In genomic region chr16:24255446-24256352, GRCh38 we compare ENCODE assay signal across 8 cellular contexts. TPM values are rescaled to one million over a fixed set of nuclear protein-coding genes. Genes with fewer than 3 reads are reported as not detected.
DNase-seq lines count a peak whose midpoint lies in the region; FAIRE-seq and TF ChIP-seq lines count a peak whose summit lies in the region.

TSS of gene CACNG3 (plus strand) at chr16:24256335. CDS start at chr16:24256755, 420 bp downstream.

- intact Hi-C loops in testis (cut with DNase I; ENCODE audit: low total_unique reads): no loop called here
- intact Hi-C loops in sigmoid colon (cut with DNase I): loop anchor here (5.0 kb wide), 1 partner anchor 213 kb away; no protein-coding TSS in a partner anchor

- no peaks in the 10 kb centered on the region for H3K9me3 ChIP-seq in testis
- H3K9me3 ChIP-seq in sigmoid colon: no peaks in the 10 kb centered on the region

- H3K27ac ChIP-seq in testis: no peak within 1 kb of the TSS
- H3K27ac ChIP-seq in sigmoid colon: no peak within 1 kb of the TSS

- H3K36me3 ChIP-seq in testis (ENCODE audit: low read depth, missing control alignments) (no peaks in the 10 kb centered on the region), sigmoid colon (no peaks in the 10 kb centered on the region)

- no peak for TF ChIP-seq CTCF in testis (IDR thresholded peaks at IDR 0.05)
- TF ChIP-seq CTCF in D721Med (IDR thresholded peaks at IDR 0.05; ENCODE audit: insufficient read depth, missing control alignments): no peak
- no peak for TF ChIP-seq CTCF in sigmoid colon (IDR thresholded peaks at IDR 0.05)

- H3K4me1 ChIP-seq in testis (no peaks in the 10 kb centered on the region), sigmoid colon (peaks cover 0 to 5% (median 0%) of the 10 kb centered on the region in 4 donors)

- FAIRE-seq in D721Med (lab: Jason Lieb, UNC): no peak

- 3 to 4% methylated on average over 41 to 51 of the region's 55 CpGs for WGBS in testis, 2 donors
- 7 to 20% methylated on average over 55 of the region's 55 CpGs for WGBS in sigmoid colon, 2 donors

- peak; percentile 55 for DNase-seq in NCI-H82 (lab: John Stamatoyannopoulos, UW)
- no peak for DNase-seq in NCI-H82 treated with DMSO at 0.1 percent for 48 hours (lab: John Stamatoyannopoulos, UW; ENCODE audit: unreplicated experiment)
- DNase-seq in activated CD4-positive, CD25-positive, alpha-beta regulatory T cell treated with anti-CD3 and anti-CD28 coated beads, Interleukin-2, amount 50 U/mL, for 72 hours: peak; percentile 39
- DNase-seq in dermis blood vessel endothelial cell: peak; percentile 69
- peak; percentile 44 for DNase-seq in midbrain (lab: John Stamatoyannopoulos, UW)
- peak; percentile 88 for DNase-seq in testis
- no peak for DNase-seq in D721Med (ENCODE audit: insufficient read length, low spot score)
- DNase-seq in sigmoid colon: no peak

- no peak for TF ChIP-seq EP300 in sigmoid colon (IDR thresholded peaks at IDR 0.05)

- no peak for TF ChIP-seq POLR2A in testis (IDR thresholded peaks at IDR 0.05)
- TF ChIP-seq POLR2A in sigmoid colon (IDR thresholded peaks at IDR 0.05): no peak

- H3K27me3 ChIP-seq in testis: no peaks in the 10 kb centered on the region
- H3K27me3 ChIP-seq in sigmoid colon: peaks cover 5 to 63% (median 36%) of the 10 kb centered on the region in 3 donors

- H3K4me3 ChIP-seq in testis (peak within 1 kb of the TSS; percentile 4 to 27), sigmoid colon (no peak within 1 kb of the TSS)

RNA-seq across cellular contexts. Expression of gene CACNG3, which starts in this region (rescaled TPM):
- total RNA-seq in dermis blood vessel endothelial cell (not detected in 2 replicates), testis (under 1 TPM in 1 of 2 donors, not detected in 1; 0.06 TPM), sigmoid colon (not detected)
- polyA plus RNA-seq in testis (ENCODE audit: insufficient read depth, low read depth, low replicate concordance) (0.32 TPM), sigmoid colon (not detected)

Comparison
In these comparisons a context has a peak if more than half of its experiments do, and no peak if none do; other contexts are left out.
1. DNase-seq: peak in NCI-H82 (single experiment), activated CD4-positive, CD25-positive, alpha-beta regulatory T cell treated with anti-CD3 and anti-CD28 coated beads, Interleukin-2, amount 50 U/mL, for 72 hours (single experiment) and midbrain (single experiment); none in NCI-H82 treated with DMSO at 0.1 percent for 48 hours (single experiment), D721Med (single experiment) and sigmoid colon (single experiment).
2. Peak in DNase-seq in dermis blood vessel endothelial cell; RNA of the gene not detected or under 1 TPM.
3. Peak in DNase-seq and H3K4me3 ChIP-seq in testis; RNA of the gene not detected or under 1 TPM.